In the genomic region with DNA sequence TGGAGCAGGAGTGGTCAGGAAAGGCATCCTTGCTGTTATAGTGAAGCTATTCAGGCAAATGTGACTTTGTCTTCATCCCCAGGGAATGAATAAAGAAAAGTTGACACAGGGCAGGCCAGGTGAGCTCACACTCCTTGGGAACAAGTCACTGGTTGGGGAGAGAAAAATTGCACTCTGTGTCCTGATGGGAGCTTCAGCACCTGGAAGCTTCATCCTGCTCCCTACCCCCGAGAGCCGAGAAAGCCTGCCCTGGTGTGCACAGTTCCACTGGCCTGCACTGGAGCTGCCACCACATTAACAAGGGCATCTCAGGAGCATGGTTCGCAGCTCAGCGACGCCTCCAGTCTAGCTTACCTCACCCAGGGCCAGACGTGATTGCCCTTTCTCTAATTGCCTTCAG, we compare ENCODE assay signal across 22 cellular contexts.
"Had no signal": no experiment of that assay in that cellular context is flagged by ENCODE, and none has a peak within 500 bp of the region (broad histone marks: within the 10 kb centered on the region; RNA-seq: fewer than 3 reads in every experiment).

No MANE protein-coding gene starts in this region.

- H3K36me3 ChIP-seq: esophagus muscularis mucosa, gastroesophageal sphincter had no signal

- DNase-seq: dermis blood vessel endothelial cell; dorsolateral prefrontal cortex; effector CD4-positive, alpha-beta T cell; effector memory CD4-positive, alpha-beta T cell; foreskin keratinocyte; heart left ventricle; hypothalamus; immature natural killer cell; islet precursor cell; kidney; kidney glomerular epithelial cell; left lung; left ventricle myocardium superior; lower lobe of right lung; mesenchymal stem cell; mucosa of descending colon; naive B cell had no signal

- H3K27me3 Mint-ChIP-seq: naive B cell had no signal

- H3K36me3 Mint-ChIP-seq: mesothelial cell of epicardium had no signal

- H3K4me3 Mint-ChIP-seq: immature natural killer cell, mesothelial cell of epicardium, naive B cell had no signal

- H3K4me3 ChIP-seq: coronary artery, dorsolateral prefrontal cortex, esophagus muscularis mucosa, gastroesophageal sphincter, heart left ventricle, hepatocyte, left lung, lower lobe of right lung, mucosa of descending colon had no signal

- H3K4me2 ChIP-seq: hepatocyte had no signal

- H2AFZ ChIP-seq: hepatocyte had no signal

- H3K27ac Mint-ChIP-seq: mesothelial cell of epicardium, naive B cell had no signal

- H3K9me3 Mint-ChIP-seq: immature natural killer cell had no signal

- H3K27ac ChIP-seq: coronary artery, dorsolateral prefrontal cortex, esophagus muscularis mucosa, foreskin keratinocyte, gastroesophageal sphincter, heart left ventricle, hepatocyte, left lung, lower lobe of right lung had no signal

- ATAC-seq: foreskin keratinocyte, gastroesophageal sphincter, heart left ventricle, left lung, left ventricle myocardium superior, lower lobe of right lung had no signal

- H3K4me1 ChIP-seq: esophagus muscularis mucosa, foreskin keratinocyte, gastroesophageal sphincter, heart left ventricle, left lung, lower lobe of right lung had no signal

- H3K4me1 Mint-ChIP-seq: mesothelial cell of epicardium had no signal

- H3K27me3 ChIP-seq: heart left ventricle, left lung had no signal

- H3K9me3 ChIP-seq: esophagus muscularis mucosa, gastroesophageal sphincter, heart left ventricle, left lung, lower lobe of right lung, mucosa of descending colon had no signal
